30 cellular contexts compared by ENCODE assay signal in the genomic region with DNA sequence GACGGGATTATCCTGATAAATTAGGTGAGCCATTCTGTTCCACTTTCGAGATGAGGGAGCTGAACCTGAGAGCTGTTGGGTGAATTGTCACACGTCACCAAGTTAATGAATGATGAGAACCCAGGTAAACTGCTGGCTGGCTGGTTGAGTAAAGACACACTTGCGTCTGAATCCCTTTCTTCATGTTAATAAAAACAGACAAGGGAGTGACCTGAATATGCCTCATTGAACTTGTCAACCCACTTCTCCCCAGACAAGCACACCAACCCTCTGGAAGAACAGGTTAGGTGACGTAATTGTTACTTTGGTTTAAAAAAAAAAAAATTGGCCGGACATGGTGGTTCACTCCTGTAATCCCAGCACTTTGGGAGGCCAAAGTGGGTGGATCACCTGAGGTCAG.
DNase-seq lines count a peak whose midpoint lies in the region; ATAC-seq and TF ChIP-seq lines count a peak whose summit lies in the region.
"Had no signal": no experiment of that assay in that cellular context is flagged by ENCODE, and none has a peak within 500 bp of the region (broad histone marks: within the 10 kb centered on the region; RNA-seq: fewer than 3 reads in every experiment).

No MANE protein-coding gene starts in this region.

- peak; percentile 96 for ATAC-seq in esophagus mucosa
- peak; percentile 85 to 92 (median 89) for ATAC-seq in right lobe of liver
- ATAC-seq in upper lobe of right lung, result peak; percentile 61
- no peak for ATAC-seq in body of pancreas
- ATAC-seq in HG03139 (IDR thresholded peaks at IDR 0.05; ENCODE audit: unreplicated experiment), result no peak
- ATAC-seq: activated naive CD8-positive, alpha-beta T cell treated with anti-CD3 and anti-CD28 coated beads, Interleukin-2, amount 50 U/mL, for 24 hours; heart right ventricle had no signal

- TF ChIP-seq CTCF in right lobe of liver (IDR thresholded peaks at IDR 0.05) (no peak), upper lobe of right lung (IDR thresholded peaks at IDR 0.05) (no peak), body of pancreas (IDR thresholded peaks at IDR 0.05) (no peak)

- H3K9me3 ChIP-seq in right lobe of liver (no peaks in the 10 kb centered on the region), upper lobe of right lung (no peaks in the 10 kb centered on the region), body of pancreas (no peaks in the 10 kb centered on the region)
- H3K9me3 ChIP-seq: MG63, neutrophil, sigmoid colon, stomach had no signal

- H3K27ac ChIP-seq in right lobe of liver (peak overlapping the region in 2 of 3 donors; percentile 39 to 65), upper lobe of right lung (no peak overlapping the region), body of pancreas (no peak overlapping the region)
- H3K27ac ChIP-seq: heart right ventricle, neutrophil, sigmoid colon, SJCRH30, stomach, VCaP had no signal

- H3K27me3 ChIP-seq in right lobe of liver, result no peaks in the 10 kb centered on the region
- H3K27me3 ChIP-seq in upper lobe of right lung, result no peaks in the 10 kb centered on the region
- H3K27me3 ChIP-seq in body of pancreas, result no peaks in the 10 kb centered on the region
- H3K27me3 ChIP-seq: MG63, neutrophil, sigmoid colon, SJCRH30, stomach had no signal

- WGBS in right lobe of liver (ENCODE audit: insufficient coverage, low coverage, low lambda C conversion rate, missing lambda C conversion rate), result 45% methylated on average over 6 of the region's 6 CpGs
- 23 to 29% methylated on average over 6 of the region's 6 CpGs for WGBS in body of pancreas, 2 donors

- H3K4me3 ChIP-seq in right lobe of liver, result no peak overlapping the region
- H3K4me3 ChIP-seq in upper lobe of right lung, result no peak overlapping the region
- no peak overlapping the region for H3K4me3 ChIP-seq in body of pancreas
- H3K4me3 ChIP-seq: heart right ventricle, MG63, sigmoid colon, SJCRH30, stomach had no signal

- TF ChIP-seq POLR2A in right lobe of liver (IDR thresholded peaks at IDR 0.05), result no peak
- TF ChIP-seq POLR2A in body of pancreas (IDR thresholded peaks at IDR 0.05), result no peak

- H3K4me1 ChIP-seq in right lobe of liver, result peaks cover 0 to 4% (median 0%) of the 10 kb centered on the region in 4 donors
- no peaks in the 10 kb centered on the region for H3K4me1 ChIP-seq in upper lobe of right lung
- no peaks in the 10 kb centered on the region for H3K4me1 ChIP-seq in body of pancreas
- H3K4me1 ChIP-seq: heart right ventricle, sigmoid colon, stomach had no signal

- intact Hi-C loops in right lobe of liver (cut with DNase I) (no loop called here), upper lobe of right lung (cut with DNase I) (no loop called here), body of pancreas (cut with DNase I) (no loop called here)

- DNase-seq in NCI-H82 (lab: John Stamatoyannopoulos, UW) (peak; percentile 11), NCI-H82 treated with DMSO at 0.1 percent for 48 hours (lab: John Stamatoyannopoulos, UW; ENCODE audit: unreplicated experiment) (no peak), right lobe of liver (peak in 1 of 3 donors; percentile 75), upper lobe of right lung (no peak), SKM-1 (lab: John Stamatoyannopoulos, UW; ENCODE audit: unreplicated experiment) (no peak), body of pancreas (no peak)
- DNase-seq: activated CD4-positive, alpha-beta T cell treated with anti-CD3 and anti-CD28 coated beads for 4 hours; activated gamma-delta T cell treated with Interleukin-2 at 50 U/mL for 16 hours; activated naive CD8-positive, alpha-beta T cell treated with anti-CD3 and anti-CD28 coated beads, Interleukin-2, amount 50 U/mL, for 24 hours; activated T-cell treated with anti-CD3 and anti-CD28 coated beads, Interleukin-2, amount 50 U/mL, for 24 hours; caudate nucleus; cortex of kidney; effector memory CD4-positive, alpha-beta T cell; erythroblast; GOT3; heart right ventricle; KBM-7; MG63; NCI-H2029; NCI-H2227 treated with DMSO at 0.1 percent for 48 hours; sigmoid colon; SJCRH30; stimulated activated CD4-positive, alpha-beta T cell treated with anti-CD3 and anti-CD28 coated beads, Interleukin-12 subunit alpha, Interleukin-12 subunit beta, amount 100 ng/mL, for 4 hours; stimulated activated CD4-positive, alpha-beta T cell treated with anti-CD3 and anti-CD28 coated beads, Interleukin-4, amount 100 ng/mL, for 1 hour; stomach; T1000 had no signal

- H3K36me3 ChIP-seq in right lobe of liver, result no peaks in the 10 kb centered on the region
- no peaks in the 10 kb centered on the region for H3K36me3 ChIP-seq in upper lobe of right lung
- no peaks in the 10 kb centered on the region for H3K36me3 ChIP-seq in body of pancreas (replicated peaks in 1 of 2; ENCODE audit: insufficient read depth in 1 of 2, low read depth in 2 of 2)
- H3K36me3 ChIP-seq: heart right ventricle, MG63, neutrophil, sigmoid colon, SJCRH30, stomach had no signal

Comparison
In these comparisons a context has a peak if more than half of its experiments do, and no peak if none do; other contexts are left out.
1. ATAC-seq: peak in esophagus mucosa (single experiment), right lobe of liver (4 of 4) and upper lobe of right lung (single experiment); none in body of pancreas (single experiment) and HG03139 (single experiment).
2. H3K27ac ChIP-seq: peak in right lobe of liver (2 of 3); none in upper lobe of right lung (single experiment) and body of pancreas (0 of 4).